22 cellular contexts compared by ENCODE assay signal in genomic region chr2:153668923-153669322, GRCh38.
"Had no signal": no experiment of that assay in that cellular context is flagged by ENCODE, and none has a peak within 500 bp of the region (broad histone marks: within the 10 kb centered on the region; RNA-seq: fewer than 3 reads in every experiment).

No MANE protein-coding gene starts in this region.

- DNase-seq: KBM-7, MV-4-11, NCI-H1048, NCI-H1105, NCI-H1417, NCI-H146, NCI-H1694 treated with DMSO at 0.1 percent for 48 hours, NCI-H1930, NCI-H2081, NCI-H2107, NCI-H226, NCI-H446, NCI-H510A, NCI-H524 treated with DMSO at 0.1 percent for 48 hours, NCI-H69, NCI-H774, PC-3, SHP77 treated with DMSO at 0.1 percent for 48 hours had no signal

- ATAC-seq: Panc1, PC-3 had no signal

- H3K27ac ChIP-seq: RWPE1, SJSA1, SK-N-MC had no signal

- H3K4me1 ChIP-seq: SJSA1 had no signal

- H3K4me3 ChIP-seq: SJSA1, SK-N-MC had no signal

- H3K36me3 ChIP-seq: SJSA1 had no signal

- H3K27me3 ChIP-seq: SJSA1 had no signal
